ENCODE assay signal across 31 cellular contexts in the genomic region with DNA sequence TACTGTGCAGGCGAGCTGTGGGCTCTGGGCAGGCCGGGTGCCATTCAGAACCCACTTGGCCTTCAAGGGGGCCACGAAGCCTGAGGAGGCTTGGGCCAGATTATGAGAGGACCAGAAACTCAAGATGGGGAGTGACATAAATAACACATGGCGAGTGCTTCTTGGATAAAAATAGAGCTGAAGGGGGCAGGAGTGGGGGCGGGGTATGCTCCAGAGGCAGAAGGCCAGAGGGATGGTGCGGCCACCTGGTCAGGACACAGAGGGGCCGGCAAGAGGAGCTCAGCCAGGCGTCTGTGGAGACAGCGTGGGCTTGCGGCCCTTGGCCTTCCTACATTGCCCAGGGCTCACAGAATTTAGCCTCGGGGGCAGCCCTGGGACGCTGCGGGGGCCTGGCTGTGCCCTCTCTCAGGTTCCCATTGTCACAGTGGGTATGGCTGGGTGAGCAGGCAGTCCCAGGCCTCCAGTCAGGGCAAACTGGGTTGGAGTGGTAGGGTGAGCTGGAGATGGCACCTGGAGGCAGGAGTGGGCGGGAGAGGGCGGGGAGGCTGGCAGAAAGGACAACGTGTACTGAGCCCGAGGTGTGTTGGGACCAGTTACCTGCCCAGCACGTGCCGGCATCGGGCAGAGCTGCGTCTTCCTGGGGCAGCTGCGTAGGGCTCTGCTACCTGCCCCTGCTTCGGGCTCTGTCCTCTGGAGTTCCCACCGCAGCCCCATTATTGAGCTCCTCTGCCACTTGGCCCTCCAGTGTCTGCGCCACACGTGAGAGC. TPM values are rescaled to one million over a fixed set of nuclear protein-coding genes. Genes with fewer than 3 reads are reported as not detected.
DNase-seq lines count a peak whose midpoint lies in the region; ATAC-seq and TF ChIP-seq lines count a peak whose summit lies in the region.
"Had no signal": no experiment of that assay in that cellular context is flagged by ENCODE, and none has a peak within 500 bp of the region (broad histone marks: within the 10 kb centered on the region; RNA-seq: fewer than 3 reads in every experiment).

No MANE protein-coding gene starts in this region.

- peak overlapping the region; percentile 49 for H3K27ac ChIP-seq in cardiac muscle cell
- peak overlapping the region; percentile 69 for H3K27ac ChIP-seq in suprapubic skin
- no peak overlapping the region for H3K27ac ChIP-seq in body of pancreas
- H3K27ac ChIP-seq: A549, brain microvascular endothelial cell, heart right ventricle, tibial artery had no signal

- TF ChIP-seq POLR2A in suprapubic skin (IDR thresholded peaks at IDR 0.05), result no peak
- TF ChIP-seq POLR2A in body of pancreas (IDR thresholded peaks at IDR 0.05), result no peak

- DNase-seq in cardiac muscle cell (ENCODE audit: low read depth in 1 of 2, low spot score in 1 of 2) (peak in 1 of 2 donors; percentile 40), cardiac septum (ENCODE audit: low spot score) (no peak), epithelial cell of esophagus (ENCODE audit: low read depth) (peak; percentile 17), myocyte (ENCODE audit: low read depth) (peak; percentile 75), suprapubic skin (ENCODE audit: low spot score in 2 of 2) (no peak), body of pancreas (no peak), GF-D8 (lab: John Stamatoyannopoulos, UW) (no peak)
- DNase-seq: activated B cell treated with CpG ODN at 0.5 μM for 24 hours; activated CD8-positive, alpha-beta memory T cell treated with anti-CD3 and anti-CD28 coated beads, Interleukin-2, amount 10 ng/mL, durations not matched to agents 7 days and 5 days; activated naive CD4-positive, alpha-beta T cell treated with anti-CD3 and anti-CD28 coated beads, Interleukin-2, amount 10 ng/mL, durations not matched to agents 7 days and 5 days; brain microvascular endothelial cell; DND-41; effector CD4-positive, alpha-beta T cell; heart right ventricle; kidney glomerular epithelial cell; NCI-H1694; NCI-H2171 treated with DMSO at 0.1 percent for 48 hours; NCI-H526; nucleus accumbens; SIG-M5; stimulated activated naive CD8-positive, alpha-beta T cell treated with anti-CD3 and anti-CD28 coated beads, Interleukin-15, amount 100 ng/mL, for 72 hours; T1000; tibial artery had no signal

- no peak for TF ChIP-seq EP300 in suprapubic skin (IDR thresholded peaks at IDR 0.05)

- no peak for ATAC-seq in body of pancreas
- ATAC-seq in GM19328 (IDR thresholded peaks at IDR 0.05; ENCODE audit: unreplicated experiment), result no peak
- ATAC-seq: A549; activated CD8-positive, alpha-beta memory T cell treated with anti-CD3 and anti-CD28 coated beads, Interleukin-2, amount 10 ng/mL, durations not matched to agents 7 days and 5 days; heart right ventricle; Panc1; stimulated activated naive CD8-positive, alpha-beta T cell treated with anti-CD3 and anti-CD28 coated beads, Interleukin-15, amount 100 ng/mL, for 72 hours had no signal

- 71% methylated on average over 22 of the region's 26 CpGs for WGBS in suprapubic skin
- 87% methylated on average over 15 to 26 of the region's 26 CpGs for WGBS in body of pancreas, 2 donors

- no peak overlapping the region for H3K4me3 ChIP-seq in cardiac muscle cell
- no peak overlapping the region for H3K4me3 ChIP-seq in epithelial cell of esophagus (ENCODE audit: low read length)
- H3K4me3 ChIP-seq in suprapubic skin, result no peak overlapping the region
- no peak overlapping the region for H3K4me3 ChIP-seq in body of pancreas
- H3K4me3 ChIP-seq: A549, heart right ventricle, tibial artery had no signal

- TF ChIP-seq CTCF in cardiac muscle cell (IDR thresholded peaks at IDR 0.05; ENCODE audit: low read depth, low read length) (no peak), epithelial cell of esophagus (IDR thresholded peaks at IDR 0.05; ENCODE audit: insufficient read depth, low read depth, low read length, missing control alignments) (no peak), suprapubic skin (IDR thresholded peaks at IDR 0.05) (no peak), body of pancreas (IDR thresholded peaks at IDR 0.05) (no peak)

- intact Hi-C loops in cardiac septum (cut with DNase I) (no loop called here), body of pancreas (cut with DNase I) (loop anchor here (10.0 kb wide), 1 partner anchor 61 kb away; a partner anchor contains a TSS)

- H3K4me1 ChIP-seq in cardiac muscle cell (ENCODE audit: low read depth) (peaks cover 26% of the 10 kb centered on the region), suprapubic skin (peaks cover 37% of the 10 kb centered on the region), body of pancreas (peaks cover 12% of the 10 kb centered on the region)

- H3K27me3 ChIP-seq in cardiac muscle cell (no peaks in the 10 kb centered on the region), suprapubic skin (no peaks in the 10 kb centered on the region), body of pancreas (no peaks in the 10 kb centered on the region)
- H3K27me3 ChIP-seq: brain microvascular endothelial cell, heart right ventricle had no signal

- H3K9me3 ChIP-seq in cardiac muscle cell (ENCODE audit: low read depth) (no peaks in the 10 kb centered on the region), suprapubic skin (no peaks in the 10 kb centered on the region), body of pancreas (no peaks in the 10 kb centered on the region)
- H3K9me3 ChIP-seq: A549, heart right ventricle, tibial artery had no signal

- H3K36me3 ChIP-seq in cardiac muscle cell (no peaks in the 10 kb centered on the region), suprapubic skin (no peaks in the 10 kb centered on the region), body of pancreas (replicated peaks in 1 of 2; ENCODE audit: insufficient read depth in 1 of 2, low read depth in 2 of 2) (no peaks in the 10 kb centered on the region)
- H3K36me3 ChIP-seq: brain microvascular endothelial cell, heart right ventricle, tibial artery had no signal

RNA-seq across cellular contexts. Expression of a gene that starts 7.4 kb away (rescaled TPM):
- total RNA-seq in cardiac muscle cell, result 63.3 and 125 TPM in 2 replicates
- polyA plus RNA-seq in cardiac muscle cell, result 49.4 and 55.8 TPM in 2 replicates
- total RNA-seq in cardiac septum, result 29.3 TPM
- total RNA-seq in myocyte, result 79.6 and 93.0 TPM in 2 replicates
- 18.7 TPM for polyA plus RNA-seq in myocyte (2012)
- 100 to 1,000 TPM in 3 of 4 donors, 10 to 100 TPM in 1; 88.1 to 254 (median 120) TPM for total RNA-seq in suprapubic skin
- 10 to 100 TPM; 25.2 to 63.9 TPM for total RNA-seq in body of pancreas

RNA-seq across cellular contexts. Expression of a gene that starts 9.5 kb away (rescaled TPM):
- total RNA-seq in cardiac muscle cell (not detected in 2 replicates), cardiac septum (not detected), myocyte (not detected in 2 replicates), suprapubic skin (1 to 10 TPM in 1 of 4 donors, under 1 TPM in 1, not detected in 2; 0.30 to 1.4 TPM), body of pancreas (not detected)
- 0.09 and 0.80 TPM in 2 replicates for polyA plus RNA-seq in cardiac muscle cell
- not detected for polyA plus RNA-seq in myocyte (2012)
- total RNA-seq: activated B cell treated with CpG ODN at 0.5 μM for 24 hours; activated CD8-positive, alpha-beta memory T cell treated with anti-CD3 and anti-CD28 coated beads, Interleukin-2, amount 10 ng/mL, durations not matched to agents 7 days and 5 days; activated T-helper 1 cell treated with anti-CD3 and anti-CD28 coated beads, Interleukin-12 subunit alpha, Interleukin-12 subunit beta, Interleukin-2, Interleukin-4 antibody, amounts not matched to agents 30 ng/mL and 10 ng/mL and 1 ng/mL, durations not matched to agents 14 hours and 24 hours and 36 hours; epithelial cell of proximal tubule; fibroblast of villous mesenchyme; H4; heart right ventricle; pulmonary artery endothelial cell had no signal
- polyA plus RNA-seq: A549, heart right ventricle had no signal

Comparison
In these comparisons a context has a peak if more than half of its experiments do, and no peak if none do; other contexts are left out.
1. DNase-seq: peak in epithelial cell of esophagus (single experiment) and myocyte (single experiment); none in cardiac septum (single experiment), suprapubic skin (0 of 2), body of pancreas (0 of 4) and GF-D8 (single experiment).
2. H3K27ac ChIP-seq: peak in cardiac muscle cell (single experiment) and suprapubic skin (single experiment); none in body of pancreas (0 of 4).